ENCODE assay signal across 8 cellular contexts in genomic region chr22:46737105-46737975, GRCh38. TPM values are rescaled to one million over a fixed set of nuclear protein-coding genes. Genes with fewer than 3 reads are reported as not detected.
A peak's percentile ranks its signal among the peaks of the same experiment; 100 is the strongest.
DNase-seq lines count a peak whose midpoint lies in the region; ATAC-seq, FAIRE-seq and TF ChIP-seq lines count a peak whose summit lies in the region.

No MANE protein-coding gene starts in this region.

- FAIRE-seq in astrocyte (lab: Jason Lieb, UNC) (no peak), RCC 7860 (lab: Jason Lieb, UNC) (no peak)

- TF ChIP-seq EP300 in sigmoid colon (IDR thresholded peaks at IDR 0.05) = no peak

- H3K4me1 ChIP-seq in astrocyte (ENCODE audit: insufficient read depth, low read length) = peaks cover 36% of the 10 kb centered on the region
- peaks cover 0 to 70% (median 58%) of the 10 kb centered on the region in 4 donors for H3K4me1 ChIP-seq in sigmoid colon

- H3K27me3 ChIP-seq in astrocyte (ENCODE audit: insufficient read depth, low read length) = no peaks in the 10 kb centered on the region
- H3K27me3 ChIP-seq in sigmoid colon = no peaks in the 10 kb centered on the region

- H2AFZ ChIP-seq in astrocyte (ENCODE audit: low read depth, low read length) = peak overlapping the region; percentile 56

- H3K36me3 Mint-ChIP-seq in astrocyte (ENCODE audit: low read depth, unreplicated experiment) = peaks cover 2% of the 10 kb centered on the region

- no peak overlapping the region for H3K27ac Mint-ChIP-seq in astrocyte (ENCODE audit: unreplicated experiment)

- H3K27ac ChIP-seq in astrocyte (ENCODE audit: low read depth, low read length) = peak overlapping the region; percentile 42
- H3K27ac ChIP-seq in sigmoid colon = peak overlapping the region; percentile 81 to 90 (median 85)

- no peaks in the 10 kb centered on the region for H3K9me3 Mint-ChIP-seq in astrocyte (ENCODE audit: unreplicated experiment)

- peak overlapping the region; percentile 81 for H3K9ac ChIP-seq in astrocyte (ENCODE audit: low read length)

- peaks cover 55% of the 10 kb centered on the region for H3K79me2 ChIP-seq in astrocyte (ENCODE audit: insufficient read depth, low read length)

- peak overlapping the region; percentile 98 for H3K4me2 ChIP-seq in astrocyte (ENCODE audit: low read length)

- DNase-seq in GM03348 (ENCODE audit: low spot score) = peak; percentile 74
- DNase-seq in SIG-M5 (lab: John Stamatoyannopoulos, UW) = peak; percentile 13
- peak; percentile 22 for DNase-seq in astrocyte (ENCODE audit: low read depth)
- peak; percentile 61 for DNase-seq in hepatic stellate cell (ENCODE audit: low spot score)
- DNase-seq in sigmoid colon = no peak
- DNase-seq in RCC 7860 (ENCODE audit: low spot score) = no peak
- DNase-seq in NCI-H1105 treated with DMSO at 0.1 percent for 48 hours (lab: John Stamatoyannopoulos, UW) = no peak

- peaks cover 41% of the 10 kb centered on the region for H4K20me1 ChIP-seq in astrocyte (ENCODE audit: insufficient read depth, low read length)

- no peak for TF ChIP-seq CTCF in astrocyte (IDR thresholded peaks at IDR 0.05; ENCODE audit: insufficient read depth, low read depth, low read length)
- no peak for TF ChIP-seq CTCF in sigmoid colon (IDR thresholded peaks at IDR 0.05)

- H3K9me3 ChIP-seq in astrocyte (ENCODE audit: insufficient read depth, low read depth, low read length) (no peaks in the 10 kb centered on the region), sigmoid colon (no peaks in the 10 kb centered on the region)

- H3K27me3 Mint-ChIP-seq in astrocyte (ENCODE audit: low read depth, unreplicated experiment) = no peaks in the 10 kb centered on the region

- WGBS in sigmoid colon, 2 donors = 1 to 4% methylated on average over 53 of the region's 53 CpGs

- H3K36me3 ChIP-seq in astrocyte (ENCODE audit: insufficient read depth, low read length) (no peaks in the 10 kb centered on the region), sigmoid colon (no peaks in the 10 kb centered on the region)

- no peak for TF ChIP-seq POLR2A in sigmoid colon (IDR thresholded peaks at IDR 0.05)

- H3K4me1 Mint-ChIP-seq in astrocyte (ENCODE audit: low read depth, unreplicated experiment) = peaks cover 6% of the 10 kb centered on the region

- intact Hi-C loops in sigmoid colon (cut with DNase I) = no loop called here

- H3K4me3 Mint-ChIP-seq in astrocyte (ENCODE audit: unreplicated experiment) = peak overlapping the region; percentile 91

- ATAC-seq in HG02678 (IDR thresholded peaks at IDR 0.05; ENCODE audit: unreplicated experiment) = peak; percentile 26

- H3K4me3 ChIP-seq in astrocyte (ENCODE audit: insufficient read depth, low read depth, low read length) (peak overlapping the region; percentile 82), sigmoid colon (peak overlapping the region; percentile 59 to 94 (median 72))

RNA-seq across cellular contexts. Expression of gene CERK, which starts 0.7 kb away (rescaled TPM):
- total RNA-seq in astrocyte = 18.8 and 23.2 TPM in 2 replicates
- 10 to 100 TPM; 23.9 to 45.5 (median 29.2) TPM for total RNA-seq in sigmoid colon
- 10 to 100 TPM; 26.1 to 29.5 (median 26.4) TPM for polyA plus RNA-seq in sigmoid colon

RNA-seq across cellular contexts. Expression of gene TBC1D22A, which starts 25.1 kb away (rescaled TPM):
- total RNA-seq in astrocyte (20.9 and 24.2 TPM in 2 replicates), sigmoid colon (10 to 100 TPM; 13.6 to 14.3 (median 13.8) TPM)
- 10 to 100 TPM; 19.2 to 34.6 (median 19.4) TPM for polyA plus RNA-seq in sigmoid colon

Comparison
In these comparisons a context has a peak if more than half of its experiments do, and no peak if none do; other contexts are left out.
1. DNase-seq: peak in GM03348 (single experiment), SIG-M5 (single experiment), astrocyte (single experiment) and hepatic stellate cell (single experiment); none in sigmoid colon (single experiment), RCC 7860 (single experiment) and NCI-H1105 treated with DMSO at 0.1 percent for 48 hours (single experiment).